ENCODE assay signal across 11 cellular contexts in the genomic region with DNA sequence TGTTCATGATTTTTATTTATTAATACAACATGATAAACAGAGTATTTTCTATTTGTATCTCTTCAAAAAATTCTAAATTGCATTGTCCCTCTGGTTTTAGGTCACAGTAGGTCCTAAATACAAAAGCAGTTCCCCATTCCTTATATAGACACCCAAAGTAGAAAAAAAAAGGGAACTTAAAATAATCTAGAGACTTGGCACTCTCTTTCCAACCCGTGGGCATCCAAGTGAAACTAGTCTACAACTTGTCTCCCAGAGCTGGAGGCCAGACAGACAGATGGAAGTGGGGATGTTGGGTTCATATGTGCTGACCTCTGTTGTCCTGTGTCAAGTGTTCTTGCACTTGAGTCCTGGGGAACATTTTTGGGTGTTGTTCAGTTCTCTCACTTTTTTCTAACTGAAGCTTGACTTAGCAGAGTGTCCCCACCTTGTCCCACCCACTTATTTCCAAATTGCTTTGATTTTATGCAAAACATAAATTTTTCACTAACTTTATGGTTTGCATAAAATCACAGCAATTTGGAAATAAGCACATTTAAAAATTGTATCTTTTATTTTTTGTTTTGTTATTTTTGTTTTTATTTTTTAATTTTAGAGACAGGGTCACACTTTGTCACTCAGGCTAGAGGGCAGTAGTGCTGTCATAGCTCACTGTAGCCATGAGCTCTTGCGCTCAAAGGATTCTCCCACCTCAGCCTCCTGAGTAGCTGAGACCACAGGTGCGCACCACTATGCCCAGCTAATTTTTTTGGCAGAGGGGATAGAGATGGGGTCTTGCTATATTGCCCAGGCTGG. TPM values are rescaled to one million over a fixed set of nuclear protein-coding genes. Genes with fewer than 3 reads are reported as not detected.
A peak's percentile ranks its signal among the peaks of the same experiment; 100 is the strongest.
DNase-seq lines count a peak whose midpoint lies in the region; ATAC-seq, FAIRE-seq and TF ChIP-seq lines count a peak whose summit lies in the region.
"Had no signal": no experiment of that assay in that cellular context is flagged by ENCODE, and none has a peak within 500 bp of the region (broad histone marks: within the 10 kb centered on the region; RNA-seq: fewer than 3 reads in every experiment).

No MANE protein-coding gene starts in this region.

- H3K27ac ChIP-seq in heart left ventricle (peak overlapping the region in 1 of 12 donors; percentile 85), right atrium auricular region (no peak overlapping the region), GM23248 (no peak overlapping the region)

- peak in 3 of 4 donors; percentile 55 to 69 (median 68) for ATAC-seq in heart left ventricle

- peak; percentile 40 for FAIRE-seq in RCC 7860 (lab: Jason Lieb, UNC)

- H2AFZ ChIP-seq in GM23248 = no peak overlapping the region

- H3K4me1 ChIP-seq in heart left ventricle (peaks cover 0 to 77% (median 7%) of the 10 kb centered on the region in 12 donors), right atrium auricular region (peaks cover 0 to 12% of the 10 kb centered on the region in 2 donors), GM23248 (ENCODE audit: insufficient read depth) (peaks cover 23% of the 10 kb centered on the region)

- no peaks in the 10 kb centered on the region for H3K36me3 ChIP-seq in heart left ventricle
- H3K36me3 ChIP-seq in right atrium auricular region = no peaks in the 10 kb centered on the region
- 0 out of 2 replicates have a peak, but pooled peaks cover 3% of the 10 kb centered on the region for H3K36me3 ChIP-seq in GM23248 (ENCODE audit: low read depth)

- H4K20me1 ChIP-seq in GM23248 (ENCODE audit: insufficient read depth) = no peaks in the 10 kb centered on the region

- in situ Hi-C loops in GM23248 (cut with MboI) = no loop called here

- intact Hi-C loops in heart left ventricle (cut with DNase I) = no loop called here

- TF ChIP-seq POLR2A in heart left ventricle (IDR thresholded peaks at IDR 0.05) = no peak

- no peak overlapping the region for H3K4me2 ChIP-seq in GM23248 (ENCODE audit: unreplicated experiment)
- H3K4me2 ChIP-seq: SK-N-SH had no signal

- H3K9me2 ChIP-seq in GM23248 (ENCODE audit: insufficient read depth) = no peaks in the 10 kb centered on the region
- H3K9me2 ChIP-seq: SK-N-SH had no signal

- DNase-seq in heart left ventricle (peak in 2 of 5 donors; percentile 13 to 32), right atrium auricular region (ENCODE audit: low spot score) (no peak), RCC 7860 (ENCODE audit: low spot score) (no peak), globus pallidus (ENCODE audit: low spot score) (peak; percentile 57), GM23248 (no peak), NCI-H2107 (lab: John Stamatoyannopoulos, UW) (no peak), D341Med (ENCODE audit: low spot score) (no peak)
- no peak for DNase-seq in stimulated activated CD4-positive, alpha-beta T cell treated with anti-CD3 and anti-CD28 coated beads, Interleukin-4, amount 100 ng/mL, for 4 hours
- DNase-seq: NCI-H1417 treated with DMSO at 0.1 percent for 48 hours, SK-N-SH had no signal

- H3K4me3 ChIP-seq in heart left ventricle (no peak overlapping the region), right atrium auricular region (no peak overlapping the region), GM23248 (no peak overlapping the region)
- H3K4me3 ChIP-seq: lung had no signal

- TF ChIP-seq CTCF in heart left ventricle (IDR thresholded peaks at IDR 0.05) (no peak), right atrium auricular region (IDR thresholded peaks at IDR 0.05) (no peak)

- H3K9me3 ChIP-seq in heart left ventricle (no peaks in the 10 kb centered on the region), right atrium auricular region (no peaks in the 10 kb centered on the region), GM23248 (ENCODE audit: low read depth) (no peaks in the 10 kb centered on the region)
- H3K9me3 ChIP-seq: SK-N-SH had no signal

- no peaks in the 10 kb centered on the region for H3K27me3 ChIP-seq in heart left ventricle
- no peaks in the 10 kb centered on the region for H3K27me3 ChIP-seq in right atrium auricular region
- H3K27me3 ChIP-seq in GM23248 (replicated peaks; ENCODE audit: insufficient read depth) = no peaks in the 10 kb centered on the region

- WGBS in heart left ventricle, 4 donors = 71 to 75% (median 74%) methylated on average over 3 of the region's 3 CpGs
- 67 to 69% methylated on average over 3 of the region's 3 CpGs for WGBS in GM23248 (ENCODE audit: low coverage in 1 of 2, low lambda C conversion rate in 2 of 2, missing lambda C conversion rate in 2 of 2), 2 experiments

- H3K79me2 ChIP-seq in GM23248 (ENCODE audit: insufficient read depth) = peaks cover 85% of the 10 kb centered on the region

- no peak overlapping the region for H3K9ac ChIP-seq in GM23248
- H3K9ac ChIP-seq: SK-N-SH had no signal

- H3F3A ChIP-seq in GM23248 (ENCODE audit: insufficient read depth) = peaks cover 17% of the 10 kb centered on the region

RNA-seq across cellular contexts. Expression of gene APBB1IP, which starts 43.0 kb away (rescaled TPM):
- total RNA-seq in heart left ventricle (10 to 100 TPM in 2 of 9 donors, 1 to 10 TPM in 6, under 1 TPM in 1; 0.81 to 19.6 (median 1.8) TPM), right atrium auricular region (1 to 10 TPM; 1.4 to 3.1 TPM)
- polyA plus RNA-seq in heart left ventricle (1 to 10 TPM in 1 of 2 donors, under 1 TPM in 1; 0.99 to 1.7 TPM), GM23248 (2016; fragmentation: Nextera tagmentation; extraction: Ambion mirVana) (25.0 and 25.1 TPM in 2 replicates)
- 7.3 and 9.4 TPM in 2 replicates for total RNA-seq in GM23248 (2014; rRNA removed; shearing (Covaris generic))
- polyA plus RNA-seq: SK-N-SH had no signal
